In genomic region chr14:50819307-50819706, GRCh38 we compare ENCODE assay signal across 1 cellular context.
TF ChIP-seq lines count a peak whose summit lies in the region.

No MANE protein-coding gene starts in this region.

TF ChIP-seq in GM12878, 131 proteins besides CTCF, POLR2A, EP300 and RAD21:
- TF ChIP-seq MLLT1 (IDR thresholded peaks at IDR 0.05) (peak; percentile 98), NFIC (IDR thresholded peaks at IDR 0.05; ENCODE audit: low read depth, low read length) (0 out of 2 replicates have a peak, but pooled peaks have one; percentile 22), SRF (IDR thresholded peaks at IDR 0.05; ENCODE audit: low read depth in 2 of 2, low read length in 2 of 2) (peak in 1 of 2 experiments; percentile 80; a peak in 2 of 4 replicates), RUNX3 (IDR thresholded peaks at IDR 0.05; ENCODE audit: low read length) (peak; percentile 56), CREM (IDR thresholded peaks at IDR 0.05; ENCODE audit: low read depth) (0 out of 2 replicates have a peak, but pooled peaks have one; percentile 23), YY1 (IDR thresholded peaks at IDR 0.05; ENCODE audit: low read depth, low read length) (peak; percentile 79), BHLHE40 (IDR thresholded peaks at IDR 0.05; ENCODE audit: borderline replicate concordance in 1 of 2, low read depth in 2 of 2, low read length in 1 of 2) (peak in 1 of 2 experiments; percentile 15; a peak in 1 of 4 replicates)
